Comparison of ENCODE assay signal across 15 cellular contexts in genomic region chr12:113899844-113900471, GRCh38.
A peak's percentile ranks its signal among the peaks of the same experiment; 100 is the strongest.
DNase-seq lines count a peak whose midpoint lies in the region; ATAC-seq, FAIRE-seq and TF ChIP-seq lines count a peak whose summit lies in the region.
"Had no signal": no experiment of that assay in that cellular context is flagged by ENCODE, and none has a peak within 500 bp of the region (broad histone marks: within the 10 kb centered on the region; RNA-seq: fewer than 3 reads in every experiment).

No MANE protein-coding gene starts in this region.

- H3K36me3 Mint-ChIP-seq in naive thymus-derived CD8-positive, alpha-beta T cell = peaks cover 4 to 66% (median 22%) of the 10 kb centered on the region in 3 donors

- 96% methylated on average over 24 of the region's 24 CpGs for WGBS in HepG2 (ENCODE audit: low lambda C conversion rate)

- H3K27ac Mint-ChIP-seq in naive thymus-derived CD8-positive, alpha-beta T cell = peak overlapping the region in 1 of 10 donors; percentile 43
- H3K27ac Mint-ChIP-seq: memory B cell had no signal

- no peak overlapping the region for H3K4me3 ChIP-seq in HepG2 (replicated peaks in 1 of 3; ENCODE audit: insufficient read depth in 1 of 3, low read depth in 2 of 3, low read length in 3 of 3)
- H3K4me3 ChIP-seq: sigmoid colon, tibial nerve had no signal

- TF ChIP-seq EP300 in HepG2 (IDR thresholded peaks at IDR 0.05; ENCODE audit: low read depth in 2 of 2, low read length in 2 of 2) (no peak), HepG2 (CRISPR knock-in tag; IDR thresholded peaks at IDR 0.05; ENCODE audit: borderline replicate concordance) (no peak)

- peaks cover 8 to 54% of the 10 kb centered on the region in 2 experiments; a peak in 4 of 5 replicates for H3K36me3 ChIP-seq in HepG2 (replicated peaks in 1 of 2; ENCODE audit: control insufficient read depth in 1 of 2, insufficient read depth in 2 of 2, low read length in 2 of 2)

- ATAC-seq in naive thymus-derived CD8-positive, alpha-beta T cell = no peak
- ATAC-seq in HepG2 = no peak

- POLR2A ChIA-PET in naive thymus-derived CD8-positive, alpha-beta T cell (lab: Charles Lee) = interaction anchor here (0.6 kb wide), 1 partner anchor 876 kb away, joined by 3 read pairs; no protein-coding TSS in a partner anchor
- POLR2A ChIA-PET in HepG2 (lab: Yijun Ruan, JAX) = no interaction called here

- no peaks in the 10 kb centered on the region; the same call in 1 of the 2 replicates for H4K20me1 ChIP-seq in HepG2 (ENCODE audit: insufficient read depth, low read length)

- no peaks in the 10 kb centered on the region for H3K9me3 ChIP-seq in HepG2 (ENCODE audit: low read length)
- H3K9me3 ChIP-seq: sigmoid colon, tibial nerve had no signal

- no peak for TF ChIP-seq CTCF in HepG2 (CRISPR knock-in tag; IDR thresholded peaks at IDR 0.05)

- no peak overlapping the region for H3K4me3 Mint-ChIP-seq in naive thymus-derived CD8-positive, alpha-beta T cell
- H3K4me3 Mint-ChIP-seq: memory B cell had no signal

- no peaks in the 10 kb centered on the region for H3K27me3 ChIP-seq in HepG2 (ENCODE audit: control insufficient read depth in 1 of 2, insufficient read depth in 2 of 2, low read length in 2 of 2)
- H3K27me3 ChIP-seq: sigmoid colon, tibial nerve had no signal

- H3K27me3 Mint-ChIP-seq in naive thymus-derived CD8-positive, alpha-beta T cell = no peaks in the 10 kb centered on the region
- H3K27me3 Mint-ChIP-seq: memory B cell had no signal

- no peak for TF ChIP-seq POLR2A in HepG2 (IDR thresholded peaks at IDR 0.05; ENCODE audit: insufficient read depth in 1 of 2, low read depth in 2 of 2, low read length in 2 of 2)

- CTCF ChIA-PET in HepG2 (lab: Yijun Ruan, JAX; ENCODE audit: low intra/inter-chr PET ratio, low total read pairs) = no interaction called here

- FAIRE-seq in HepG2 (lab: Jason Lieb, UNC) = no peak

- TF ChIP-seq RAD21 in HepG2 (CRISPR knock-in tag; IDR thresholded peaks at IDR 0.05) = no peak

- peaks cover 0 to 7% (median 0%) of the 10 kb centered on the region in 4 donors for H3K4me1 Mint-ChIP-seq in naive thymus-derived CD8-positive, alpha-beta T cell
- H3K4me1 Mint-ChIP-seq: memory B cell had no signal

- no peak overlapping the region for H3K27ac ChIP-seq in HepG2 (ENCODE audit: extremely low read length, insufficient read depth, low read length)
- H3K27ac ChIP-seq: sigmoid colon, tibial nerve had no signal

- intact Hi-C loops in HepG2 (cut with micrococcal nuclease; ENCODE audit: unreplicated experiment) = no loop called here

- no peak overlapping the region for H3K4me2 ChIP-seq in HepG2 (ENCODE audit: low read depth, low read length)

- DNase-seq in ACHN (peak; percentile 43), NCI-H1105 treated with DMSO at 0.1 percent for 48 hours (lab: John Stamatoyannopoulos, UW) (peak; percentile 93), SHP77 treated with DMSO at 0.1 percent for 48 hours (lab: John Stamatoyannopoulos, UW) (peak; percentile 58), inferior parietal cortex (ENCODE audit: extremely low spot score) (peak; percentile 18), ureter (ENCODE audit: low spot score) (no peak), HepG2 (ENCODE audit: low spot score) (no peak), RPMI8226 (no peak)
- no peak for DNase-seq in naive thymus-derived CD8-positive, alpha-beta T cell
- DNase-seq: activated naive CD4-positive, alpha-beta T cell; foreskin melanocyte; GF-D8; IMR-90; sigmoid colon had no signal

- H3K79me2 ChIP-seq in HepG2 (ENCODE audit: insufficient read depth, low read length) = no peaks in the 10 kb centered on the region

- H3K9me3 Mint-ChIP-seq in naive thymus-derived CD8-positive, alpha-beta T cell = no peaks in the 10 kb centered on the region
- H3K9me3 Mint-ChIP-seq: memory B cell had no signal

- no peaks in the 10 kb centered on the region for H3K4me1 ChIP-seq in HepG2 (ENCODE audit: insufficient read depth, low read length)
- H3K4me1 ChIP-seq: sigmoid colon had no signal

- no peak overlapping the region for H3K9ac ChIP-seq in HepG2 (ENCODE audit: insufficient read depth, low read depth, low read length)

- no TSS peak for BruUV-seq in HepG2 (replicated peaks; lab: Mats Ljungman, UMichigan)

- H2AFZ ChIP-seq in HepG2 (ENCODE audit: low read length) = no peak overlapping the region

- in situ Hi-C loops in ACHN (cut with HindIII; ENCODE audit: low pct_ligation_motif_present, low pct_unique_long_range_greater_than_20kb, low sequenced_read_pairs) = no loop called here
- in situ Hi-C loops in HepG2 (cut with HindIII; ENCODE audit: extremely low pct_ligation_motif_present, low pct_unique_long_range_greater_than_20kb) = no loop called here

TF ChIP-seq in HepG2, 621 proteins besides CTCF, POLR2A, EP300 and RAD21:
- no peak for TF ChIP-seq NFKBIZ (CRISPR knock-in tag; IDR thresholded peaks at IDR 0.05)
- no peak for TF ChIP-seq REPIN1 (CRISPR knock-in tag; IDR thresholded peaks at IDR 0.05; ENCODE audit: borderline replicate concordance, low read depth)
- TF ChIP-seq KIAA2018 (CRISPR knock-in tag; IDR thresholded peaks at IDR 0.05; ENCODE audit: borderline replicate concordance) = no peak
- no peak for TF ChIP-seq KMT2A (CRISPR knock-in tag; IDR thresholded peaks at IDR 0.05)

Comparison
In these comparisons a context has a peak if more than half of its experiments do, and no peak if none do; other contexts are left out.
1. DNase-seq: peak in ACHN (single experiment), NCI-H1105 treated with DMSO at 0.1 percent for 48 hours (single experiment), SHP77 treated with DMSO at 0.1 percent for 48 hours (single experiment) and inferior parietal cortex (single experiment); none in naive thymus-derived CD8-positive, alpha-beta T cell (0 of 10), ureter (single experiment), HepG2 (single experiment) and RPMI8226 (single experiment).